In the genomic region with DNA sequence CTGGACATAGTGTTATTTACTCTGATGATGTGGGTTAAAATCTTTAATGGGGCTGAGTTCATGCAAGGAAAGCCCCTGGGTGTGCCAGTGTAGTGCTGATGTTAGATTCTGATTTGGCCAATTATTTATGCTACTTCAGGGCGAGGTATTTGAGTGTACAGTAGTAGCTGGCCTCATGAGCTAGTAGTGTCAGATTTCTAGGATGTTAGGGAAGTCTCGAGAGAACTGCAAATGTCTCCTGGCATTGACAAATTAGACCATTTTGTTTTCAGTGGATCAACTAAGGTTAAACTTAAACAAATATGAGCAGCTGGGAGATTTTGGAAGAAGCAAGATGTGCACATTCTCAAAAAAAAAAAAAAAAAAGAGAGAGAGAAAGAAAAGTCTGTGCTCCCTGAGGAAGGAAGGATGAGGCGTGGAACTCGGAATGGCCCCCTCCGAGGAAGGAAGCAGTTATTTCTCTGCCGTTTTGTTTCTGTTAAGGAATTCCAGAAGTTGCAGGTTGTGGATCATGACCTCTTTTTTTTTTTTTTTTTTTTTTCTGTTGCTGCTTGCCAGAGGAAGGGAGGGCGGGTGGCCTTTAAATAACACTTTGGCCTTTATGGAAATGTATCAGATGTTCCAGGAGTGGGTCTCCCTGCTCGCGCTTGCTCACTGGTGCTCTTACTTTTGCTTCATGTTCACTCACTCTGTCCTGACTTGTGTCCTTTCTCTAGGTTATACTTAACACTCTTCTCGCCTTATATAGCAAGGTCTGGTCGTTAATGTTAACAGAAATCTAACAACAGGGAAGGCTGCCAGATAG, we compare ENCODE assay signal across 11 cellular contexts.
DNase-seq lines count a peak whose midpoint lies in the region; ATAC-seq, FAIRE-seq and TF ChIP-seq lines count a peak whose summit lies in the region.
"Had no signal": no experiment of that assay in that cellular context is flagged by ENCODE, and none has a peak within 500 bp of the region (broad histone marks: within the 10 kb centered on the region; RNA-seq: fewer than 3 reads in every experiment).

No MANE protein-coding gene starts in this region.

- TF ChIP-seq POLR2A in Peyer's patch (IDR thresholded peaks at IDR 0.05): no peak

- ATAC-seq in GM19395 (IDR thresholded peaks at IDR 0.05; ENCODE audit: unreplicated experiment): no peak
- no peak for ATAC-seq in GM19452 (IDR thresholded peaks at IDR 0.05; ENCODE audit: unreplicated experiment)

- FAIRE-seq in GM19239 (lab: Jason Lieb, UNC): no peak

- H3K23ac ChIP-seq in neuronal stem cell (ENCODE audit: low read depth, low read length, poor library complexity): no peak overlapping the region

- no peak overlapping the region for H2BK5ac ChIP-seq in neuronal stem cell (ENCODE audit: low read length)

- H3K4me3 ChIP-seq in Peyer's patch: peak overlapping the region in 2 of 4 donors; percentile 27 to 48
- peak overlapping the region; percentile 19 for H3K4me3 ChIP-seq in fibroblast of pulmonary artery (replicated peaks; ENCODE audit: low read depth, low read length)
- no peak overlapping the region for H3K4me3 ChIP-seq in neuronal stem cell (ENCODE audit: low read length in 2 of 2)
- H3K4me3 ChIP-seq: BLaER1 had no signal

- H2AK5ac ChIP-seq in neuronal stem cell (ENCODE audit: low read depth, low read length): no peak overlapping the region

- H3K9me3 ChIP-seq in Peyer's patch: no peaks in the 10 kb centered on the region
- H3K9me3 ChIP-seq in neuronal stem cell (replicated peaks in 1 of 2; ENCODE audit: control insufficient read depth in 2 of 2, insufficient read depth in 1 of 2, low read depth in 1 of 2, low read length in 2 of 2): no peaks in the 10 kb centered on the region
- H3K9me3 ChIP-seq: BLaER1 had no signal

- no peak for TF ChIP-seq CTCF in Peyer's patch (IDR thresholded peaks at IDR 0.05)
- no peak for TF ChIP-seq CTCF in fibroblast of pulmonary artery (IDR thresholded peaks at IDR 0.05; ENCODE audit: low read length, missing control alignments)

- H3K36me3 ChIP-seq in Peyer's patch (peaks cover 0 to 15% (median 0%) of the 10 kb centered on the region in 3 donors), neuronal stem cell (replicated peaks in 1 of 2; ENCODE audit: control insufficient read depth in 2 of 2, insufficient read depth in 2 of 2, low read length in 2 of 2) (peaks cover 5 to 27% of the 10 kb centered on the region in 2 donors)

- H4K91ac ChIP-seq in neuronal stem cell (ENCODE audit: low read depth, low read length, poor library complexity): no peak overlapping the region

- no peak overlapping the region for H3K4ac ChIP-seq in neuronal stem cell (ENCODE audit: low read length)

- no peak overlapping the region for H3K14ac ChIP-seq in neuronal stem cell (ENCODE audit: low read length)

- no peak overlapping the region for H3K4me2 ChIP-seq in neuronal stem cell (ENCODE audit: insufficient read depth, low read length, poor library complexity, severe bottlenecking)
- H3K4me2 ChIP-seq: BLaER1 had no signal

- no peak overlapping the region for H3K9ac ChIP-seq in neuronal stem cell (ENCODE audit: low read depth, low read length, poor library complexity)
- H3K9ac ChIP-seq: BLaER1 had no signal

- H2AFZ ChIP-seq in neuronal stem cell (ENCODE audit: low read length): peak overlapping the region; percentile 53

- no peak overlapping the region for H4K8ac ChIP-seq in neuronal stem cell (ENCODE audit: low read depth, low read length)

- DNase-seq in A172 (ENCODE audit: low spot score) (peak; percentile 18), Peyer's patch (no peak), fibroblast of pulmonary artery (ENCODE audit: low read depth) (peak; percentile 58), neuronal stem cell (ENCODE audit: low spot score) (no peak), GM19239 (ENCODE audit: insufficient read length, low spot score) (no peak), NCI-H2081 (lab: John Stamatoyannopoulos, UW) (no peak)
- DNase-seq: activated CD4-positive, alpha-beta memory T cell treated with anti-CD3 and anti-CD28 coated beads, Interleukin-2, amount 10 ng/mL, durations not matched to agents 7 days and 5 days; NCI-H524 had no signal

- H3K27ac ChIP-seq in Peyer's patch: peak overlapping the region; percentile 14 to 90 (median 83)
- no peak overlapping the region for H3K27ac ChIP-seq in neuronal stem cell (replicated peaks; ENCODE audit: low read length)
- H3K27ac ChIP-seq: BLaER1 had no signal

- H3K18ac ChIP-seq in neuronal stem cell (ENCODE audit: low read length): no peak overlapping the region

- H3K4me1 ChIP-seq in Peyer's patch (peaks cover 0 to 8% (median 0%) of the 10 kb centered on the region in 4 donors), neuronal stem cell (ENCODE audit: control insufficient read depth in 2 of 2, insufficient read depth in 1 of 2, low read depth in 1 of 2, low read length in 2 of 2) (peaks cover 2 to 18% of the 10 kb centered on the region in 2 donors)

- H3K79me1 ChIP-seq in neuronal stem cell (ENCODE audit: low read depth, low read length): no peaks in the 10 kb centered on the region

- WGBS in neuronal stem cell (ENCODE audit: extremely low coverage in 2 of 2, insufficient read length in 2 of 2, insufficient replicate concordance in 1 of 2), 2 donors: no CpG with 5 or more reads among the region's 11 CpGs

- H2BK12ac ChIP-seq in neuronal stem cell (ENCODE audit: low read length): no peak overlapping the region

- H2BK120ac ChIP-seq in neuronal stem cell (ENCODE audit: low read depth, low read length): no peak overlapping the region

- H3K27me3 ChIP-seq in Peyer's patch (no peaks in the 10 kb centered on the region), neuronal stem cell (ENCODE audit: control insufficient read depth in 3 of 3, insufficient read depth in 3 of 3, low read depth in 1 of 3, low read length in 3 of 3) (no peaks in the 10 kb centered on the region)
- H3K27me3 ChIP-seq: BLaER1 had no signal

- H2BK15ac ChIP-seq in neuronal stem cell (ENCODE audit: low read length): no peak overlapping the region

Comparison
In these comparisons a context has a peak if more than half of its experiments do, and no peak if none do; other contexts are left out.
1. DNase-seq: peak in A172 (single experiment) and fibroblast of pulmonary artery (single experiment); none in Peyer's patch (0 of 3), neuronal stem cell (single experiment), GM19239 (single experiment) and NCI-H2081 (0 of 2).